ENCODE assay signal across 13 cellular contexts in genomic region chr17:79039171-79039570, GRCh38. TPM values are rescaled to one million over a fixed set of nuclear protein-coding genes. Genes with fewer than 3 reads are reported as not detected.
DNase-seq lines count a peak whose midpoint lies in the region; TF ChIP-seq lines count a peak whose summit lies in the region.
"Had no signal": no experiment of that assay in that cellular context is flagged by ENCODE, and none has a peak within 500 bp of the region (broad histone marks: within the 10 kb centered on the region; RNA-seq: fewer than 3 reads in every experiment).

No MANE protein-coding gene starts in this region.

- peak overlapping the region; percentile 34 for H3K27ac ChIP-seq in PC-9
- peak overlapping the region in 20 of 21 experiments; percentile 40 to 88 (median 59) for H3K27ac ChIP-seq in skin epidermis
- H3K27ac ChIP-seq: testis had no signal

- no peaks in the 10 kb centered on the region for H3K36me3 ChIP-seq in PC-9 (ENCODE audit: low read depth)

- H4K20me1 ChIP-seq in PC-9 (ENCODE audit: insufficient read depth), result no peaks in the 10 kb centered on the region

- no peaks in the 10 kb centered on the region for H3K9me3 ChIP-seq in PC-9 (ENCODE audit: insufficient read depth, low read depth)
- H3K9me3 ChIP-seq: testis had no signal

- no peaks in the 10 kb centered on the region for H3K79me2 ChIP-seq in PC-9 (ENCODE audit: low read depth)

- H3K4me1 ChIP-seq in PC-9 (replicated peaks; ENCODE audit: insufficient read depth), result peaks cover 26% of the 10 kb centered on the region

- peaks cover 18% of the 10 kb centered on the region for H3F3A ChIP-seq in PC-9 (ENCODE audit: insufficient read depth, low read depth)

- H3K4me3 ChIP-seq in PC-9 (no peak overlapping the region), skin epidermis (no peak overlapping the region)
- H3K4me3 ChIP-seq: lung, testis had no signal

- H3K9me2 ChIP-seq in PC-9 (ENCODE audit: insufficient read depth), result no peaks in the 10 kb centered on the region

- TF ChIP-seq CTCF in PC-9 (conservative IDR thresholded peaks at IDR 0.05) (no peak), GM13977 (IDR thresholded peaks at IDR 0.05; ENCODE audit: extremely low read depth, insufficient read depth, missing control alignments) (no peak)

- no TSS peak for BruUV-seq in PC-9 (replicated peaks; lab: Mats Ljungman, UMichigan)

- no peak overlapping the region for H2AFZ ChIP-seq in PC-9

- DNase-seq in PC-9 (no peak), epidermal melanocyte (ENCODE audit: insufficient read length, low spot score) (peak; percentile 14), NCI-H187 treated with DMSO at 0.1 percent for 48 hours (lab: John Stamatoyannopoulos, UW) (no peak), GM13977 (ENCODE audit: low spot score) (no peak), AG08395 (ENCODE audit: low spot score) (no peak)
- DNase-seq: effector CD4-positive, alpha-beta T cell; NCI-H2029; NCI-H510A; stimulated activated CD4-positive, alpha-beta T cell treated with anti-CD3 and anti-CD28 coated beads, Interleukin-1b, Interleukin-23, amount 100 ng/mL, for 48 hours; T-helper 9 cell; testis had no signal

- CTCF ChIA-PET in PC-9 (lab: Charles Lee), result no interaction called here

- in situ Hi-C loops in GM13977 (cut with MboI; ENCODE audit: low pct_unique_long_range_greater_than_20kb, low sequenced_read_pairs, unreplicated experiment), result no loop called here

- POLR2A ChIA-PET in PC-9 (lab: Charles Lee; ENCODE audit: unreplicated experiment), result no interaction called here

- intact Hi-C loops in PC-9 (cut with micrococcal nuclease; ENCODE audit: unreplicated experiment), result no loop called here

- H3K27me3 ChIP-seq in PC-9 (ENCODE audit: insufficient read depth, low read depth), result no peaks in the 10 kb centered on the region
- H3K27me3 ChIP-seq: testis had no signal

- no peak overlapping the region for H3K4me2 ChIP-seq in PC-9

RNA-seq across cellular contexts. Expression of gene C1QTNF1, which starts 15.2 kb away (rescaled TPM):
- 3.4 and 3.9 TPM in 2 replicates for total RNA-seq in PC-9 (2021)

RNA-seq across cellular contexts. Expression of gene CANT1, which starts 29.6 kb away (rescaled TPM):
- total RNA-seq in PC-9 (2021), result 116 and 183 TPM in 2 replicates

RNA-seq across cellular contexts. Expression of gene ENGASE, which starts 35.5 kb away (rescaled TPM):
- total RNA-seq in PC-9 (2021), result 15.7 and 19.5 TPM in 2 replicates

RNA-seq across cellular contexts. Expression of gene LGALS3BP, which starts 59.4 kb away (rescaled TPM):
- total RNA-seq in PC-9 (2021), result 507 and 685 TPM in 2 replicates
